ENCODE assay signal across 1 cellular context in genomic region chr1:111756124-111756513, GRCh38.
TF ChIP-seq lines count a peak whose summit lies in the region.

No MANE protein-coding gene starts in this region.

TF ChIP-seq in H1, 55 proteins besides CTCF, POLR2A, EP300 and RAD21:
- no peak for TF ChIP-seq TBP (IDR thresholded peaks at IDR 0.05; ENCODE audit: low read depth, low read length)
- TF ChIP-seq SIN3A (conservative IDR thresholded peaks at IDR 0.05 in 1 of 2, IDR thresholded peaks at IDR 0.05 in 1 of 2; ENCODE audit: low read depth in 1 of 2, low read length in 2 of 2), result no peak
- TF ChIP-seq RBBP5 (IDR thresholded peaks at IDR 0.05; ENCODE audit: borderline replicate concordance, low read depth, low read length), result no peak; the same call in 1 of the 2 replicates
- TF ChIP-seq EGR1 (IDR thresholded peaks at IDR 0.05; ENCODE audit: borderline replicate concordance, low read depth, low read length), result no peak
- no peak for TF ChIP-seq YY1 (IDR thresholded peaks at IDR 0.05; ENCODE audit: low read depth, low read length)
- no peak for TF ChIP-seq RNF2 (IDR thresholded peaks at IDR 0.05; ENCODE audit: borderline replicate concordance, low read depth, low read length, missing control alignments, poor library complexity, severe bottlenecking)
- no peak for TF ChIP-seq SP2 (IDR thresholded peaks at IDR 0.05; ENCODE audit: low read length)
- TF ChIP-seq PHF8 (conservative IDR thresholded peaks at IDR 0.05; ENCODE audit: low read depth, low read length), result no peak
- TF ChIP-seq, protein P1, sequence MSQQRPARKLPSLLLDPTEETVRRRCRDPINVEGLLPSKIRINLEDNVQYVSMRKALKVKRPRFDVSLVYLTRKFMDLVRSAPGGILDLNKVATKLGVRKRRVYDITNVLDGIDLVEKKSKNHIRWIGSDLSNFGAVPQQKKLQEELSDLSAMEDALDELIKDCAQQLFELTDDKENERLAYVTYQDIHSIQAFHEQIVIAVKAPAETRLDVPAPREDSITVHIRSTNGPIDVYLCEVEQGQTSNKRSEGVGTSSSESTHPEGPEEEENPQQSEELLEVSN (IDR thresholded peaks at IDR 0.05), result no peak
- no peak for TF ChIP-seq SRF (IDR thresholded peaks at IDR 0.05; ENCODE audit: low read depth, low read length)
- TF ChIP-seq POLR2AphosphoS5 (IDR thresholded peaks at IDR 0.05; ENCODE audit: low read depth, low read length), result no peak
